18 cellular contexts compared by ENCODE assay signal in genomic region chr6:155310596-155310995, GRCh38. TPM values are rescaled to one million over a fixed set of nuclear protein-coding genes. Genes with fewer than 3 reads are reported as not detected.
DNase-seq lines count a peak whose midpoint lies in the region; FAIRE-seq and TF ChIP-seq lines count a peak whose summit lies in the region.
"Had no signal": no experiment of that assay in that cellular context is flagged by ENCODE, and none has a peak within 500 bp of the region (broad histone marks: within the 10 kb centered on the region; RNA-seq: fewer than 3 reads in every experiment).

No MANE protein-coding gene starts in this region.

- H3K27ac ChIP-seq in mammary epithelial cell (ENCODE audit: insufficient read depth, low read depth, low read length) (peak overlapping the region; percentile 63), keratinocyte (ENCODE audit: control insufficient read depth, insufficient read depth, low read length) (peak overlapping the region; percentile 77), Peyer's patch (no peak overlapping the region)
- H3K27ac ChIP-seq: left ventricle myocardium inferior had no signal

- H3K9ac ChIP-seq in mammary epithelial cell (ENCODE audit: insufficient read depth, low read length) (no peak overlapping the region), keratinocyte (ENCODE audit: control insufficient read depth, extremely low read depth, insufficient read depth, low read length) (peak overlapping the region; percentile 16)

- peak overlapping the region in 1 of 3 experiments; percentile 20 for H3K4me3 ChIP-seq in mammary epithelial cell (replicated peaks in 1 of 3; ENCODE audit: insufficient read depth in 1 of 3, low read depth in 2 of 3, low read length in 3 of 3)
- peak overlapping the region in 2 of 3 experiments; percentile 31 to 51 for H3K4me3 ChIP-seq in keratinocyte (ENCODE audit: control insufficient read depth in 2 of 3, extremely low read depth in 1 of 3, insufficient read depth in 2 of 3, low read depth in 1 of 3, low read length in 3 of 3)
- H3K4me3 ChIP-seq in Peyer's patch = no peak overlapping the region
- H3K4me3 ChIP-seq: left ventricle myocardium inferior had no signal

- BruUV-seq in mammary epithelial cell (replicated peaks; lab: Mats Ljungman, UMichigan) = no TSS peak

- H3K4me1 ChIP-seq in mammary epithelial cell (ENCODE audit: insufficient read depth, low read length) = peaks cover 13% of the 10 kb centered on the region
- peaks cover 28% of the 10 kb centered on the region for H3K4me1 ChIP-seq in keratinocyte (ENCODE audit: control insufficient read depth, extremely low read depth, insufficient read depth, low read length)
- H3K4me1 ChIP-seq in Peyer's patch = peaks cover 0 to 7% (median 0%) of the 10 kb centered on the region in 4 donors

- FAIRE-seq in keratinocyte (lab: Jason Lieb, UNC) = peak; percentile 34

- dilution Hi-C loops in mammary epithelial cell (cut with HindIII; ENCODE audit: low sequenced_read_pairs) (no loop called here), keratinocyte (cut with MboI; ENCODE audit: extremely low pct_ligation_motif_present, low sequenced_read_pairs) (no loop called here)

- DNase-seq in EL = peak; percentile 58
- peak; percentile 79 for DNase-seq in M059J (ENCODE audit: low read depth)
- peak; percentile 66 for DNase-seq in mammary epithelial cell
- no peak for DNase-seq in keratinocyte (ENCODE audit: low read depth, low spot score)
- DNase-seq in Peyer's patch = no peak
- no peak for DNase-seq in SIG-M5 treated with dmso at 0.1 percent for 504 hours (lab: John Stamatoyannopoulos, UW; ENCODE audit: unreplicated experiment)
- DNase-seq in activated CD4-positive, CD25-positive, alpha-beta regulatory T cell treated with anti-CD3 and anti-CD28 coated beads, Interleukin-2, amount 50 U/mL, for 72 hours = no peak
- DNase-seq: activated CD8-positive, alpha-beta memory T cell treated with anti-CD3 and anti-CD28 coated beads for 24 hours; activated naive CD4-positive, alpha-beta T cell treated with Interleukin-2 at 50 U/mL for 16 hours; KG1; left ventricle myocardium inferior; NCI-H1436 treated with DMSO at 0.1 percent for 48 hours; NCI-H226; SHP77 treated with DMSO at 0.1 percent for 48 hours had no signal

- CTCF ChIA-PET in mammary epithelial cell (lab: Charles Lee; ENCODE audit: low non-redundant PET) = no interaction called here

- no peak for TF ChIP-seq POLR2A in Peyer's patch (IDR thresholded peaks at IDR 0.05)

- WGBS in mammary epithelial cell (ENCODE audit: low coverage, missing lambda C conversion rate) = 8% methylated on average over 2 of the region's 2 CpGs

- no peaks in the 10 kb centered on the region for H3K9me3 ChIP-seq in mammary epithelial cell (replicated peaks; ENCODE audit: insufficient read depth, low read length)
- peaks cover 3% of the 10 kb centered on the region for H3K9me3 ChIP-seq in keratinocyte (ENCODE audit: control insufficient read depth, low read depth, low read length)
- no peaks in the 10 kb centered on the region for H3K9me3 ChIP-seq in Peyer's patch
- H3K9me3 ChIP-seq: left ventricle myocardium inferior had no signal

- H3K4me2 ChIP-seq in mammary epithelial cell (ENCODE audit: insufficient read depth, low read depth, low read length) = peak overlapping the region; percentile 68
- peak overlapping the region; percentile 29 for H3K4me2 ChIP-seq in keratinocyte (ENCODE audit: control insufficient read depth, extremely low read depth, insufficient read depth, low read depth, low read length)

- H3K27me3 ChIP-seq in mammary epithelial cell (ENCODE audit: insufficient read depth, low read length) = no peaks in the 10 kb centered on the region
- no peaks in the 10 kb centered on the region for H3K27me3 ChIP-seq in keratinocyte (ENCODE audit: control insufficient read depth, extremely low read depth, insufficient read depth, low read length)
- H3K27me3 ChIP-seq in Peyer's patch = no peaks in the 10 kb centered on the region

- H3K9me1 ChIP-seq in keratinocyte (ENCODE audit: control insufficient read depth, extremely low read depth, insufficient read depth, low read length) = peaks cover 3% of the 10 kb centered on the region

- H3K36me3 ChIP-seq in mammary epithelial cell (ENCODE audit: insufficient read depth, low read length) = peaks cover 23% of the 10 kb centered on the region
- H3K36me3 ChIP-seq in keratinocyte (ENCODE audit: control insufficient read depth in 2 of 2, extremely low read depth in 1 of 2, insufficient read depth in 2 of 2, low read length in 2 of 2) = peaks cover 10 to 21% of the 10 kb centered on the region in 2 experiments
- peaks cover 0 to 6% (median 0%) of the 10 kb centered on the region in 3 donors for H3K36me3 ChIP-seq in Peyer's patch

- H3K79me2 ChIP-seq in mammary epithelial cell (ENCODE audit: insufficient read depth, low read length) = peaks cover 66% of the 10 kb centered on the region
- H3K79me2 ChIP-seq in keratinocyte (ENCODE audit: control insufficient read depth, insufficient read depth, low read length) = peaks cover 63% of the 10 kb centered on the region

- intact Hi-C loops in mammary epithelial cell (cut with micrococcal nuclease) = loop anchor here (10.0 kb wide), 1 partner anchor 1724 kb away; no protein-coding TSS in a partner anchor

- no peak for TF ChIP-seq CTCF in mammary epithelial cell (conservative IDR thresholded peaks at IDR 0.05 in 1 of 2, IDR thresholded peaks at IDR 0.05 in 1 of 2; ENCODE audit: extremely low read depth in 1 of 2, insufficient read depth in 1 of 2, low read depth in 1 of 2, low read length in 2 of 2)
- no peak for TF ChIP-seq CTCF in keratinocyte (optimal IDR thresholded peaks at IDR 0.05 in 1 of 3, IDR thresholded peaks at IDR 0.05 in 1 of 3, conservative IDR thresholded peaks at IDR 0.05 in 1 of 3; ENCODE audit: extremely low read depth in 1 of 3, insufficient read depth in 2 of 3, low read length in 3 of 3)
- no peak for TF ChIP-seq CTCF in Peyer's patch (IDR thresholded peaks at IDR 0.05)

- in situ Hi-C loops in mammary epithelial cell (cut with MboI; ENCODE audit: low sequenced_read_pairs in 2 of 2) = no loop called here

- H4K20me1 ChIP-seq in mammary epithelial cell (ENCODE audit: insufficient read depth, low read length) (no peaks in the 10 kb centered on the region), keratinocyte (ENCODE audit: control insufficient read depth, extremely low read depth, insufficient read depth, low read length) (no peaks in the 10 kb centered on the region)

- no peak overlapping the region for H2AFZ ChIP-seq in mammary epithelial cell (ENCODE audit: low read depth, low read length)
- H2AFZ ChIP-seq in keratinocyte (ENCODE audit: control insufficient read depth, low read length) = no peak overlapping the region

RNA-seq across cellular contexts. Expression of gene TFB1M, which starts 3.7 kb away (rescaled TPM):
- 18.5 and 25.1 TPM in 2 replicates for total RNA-seq in M059J (2014; rRNA removed; shearing (Covaris generic))
- total RNA-seq in mammary epithelial cell (10 to 100 TPM; 17.0 to 42.7 TPM), Peyer's patch (10 to 100 TPM; 11.4 to 26.4 (median 13.3) TPM)
- polyA plus RNA-seq in mammary epithelial cell (32.0 TPM), keratinocyte (20.1 to 38.6 TPM (median 32.8 TPM) in 3 replicates)
- polyA minus RNA-seq in mammary epithelial cell (30.9 TPM), keratinocyte (7.5 to 36.4 TPM (median 11.8 TPM) in 3 replicates)
- polyA plus RNA-seq in keratinocyte (2011; ENCODE audit: low read depth) = 17.1 TPM
- 18.6 and 23.6 TPM in 2 replicates for polyA plus RNA-seq in keratinocyte (2011; cell fraction: cytosol; rRNA removed)
- polyA plus RNA-seq in keratinocyte (2011; cell fraction: nucleus; rRNA removed) = 36.0 and 41.7 TPM in 2 replicates
- 11.7 and 24.3 TPM in 2 replicates for polyA plus RNA-seq in keratinocyte (2012; ENCODE audit: low replicate concordance)
- 16.3 TPM for polyA minus RNA-seq in keratinocyte (2011; cell fraction: cytosol; rRNA and poly(A)+ RNA removed)
- polyA minus RNA-seq in keratinocyte (2011; cell fraction: nucleus; rRNA and poly(A)+ RNA removed) = 28.6 and 44.6 TPM in 2 replicates

RNA-seq across cellular contexts. Expression of gene CLDN20, which starts 46.8 kb away (rescaled TPM):
- not detected in 2 replicates for total RNA-seq in M059J (2014; rRNA removed; shearing (Covaris generic))
- total RNA-seq in mammary epithelial cell (under 1 TPM in 1 of 2 donors, not detected in 1; 0.26 TPM), Peyer's patch (under 1 TPM in 1 of 4 donors, not detected in 3; 0.88 TPM)
- polyA plus RNA-seq in mammary epithelial cell (not detected), keratinocyte (0.09 to 0.39 TPM in 2 of 3 replicates, not detected in the other)
- polyA minus RNA-seq in mammary epithelial cell (not detected), keratinocyte (not detected in 3 replicates)
- not detected for polyA plus RNA-seq in keratinocyte (2011; ENCODE audit: low read depth)
- polyA plus RNA-seq in keratinocyte (2011; cell fraction: cytosol; rRNA removed) = 0.06 TPM in 1 of 2 replicates, not detected in the other
- 0.28 TPM in 1 of 2 replicates, not detected in the other for polyA plus RNA-seq in keratinocyte (2011; cell fraction: nucleus; rRNA removed)
- 0.45 and 0.57 TPM in 2 replicates for polyA plus RNA-seq in keratinocyte (2012; ENCODE audit: low replicate concordance)
- polyA minus RNA-seq in keratinocyte (2011; cell fraction: cytosol; rRNA and poly(A)+ RNA removed) = not detected
- not detected in 2 replicates for polyA minus RNA-seq in keratinocyte (2011; cell fraction: nucleus; rRNA and poly(A)+ RNA removed)
- total RNA-seq: cerebellum, left ventricle myocardium inferior, progenitor cell of endocrine pancreas had no signal
- polyA plus RNA-seq: CD14-positive monocyte, esophagus had no signal

Comparison
In these comparisons a context has a peak if more than half of its experiments do, and no peak if none do; other contexts are left out.
1. DNase-seq: peak in EL (single experiment), M059J (single experiment) and mammary epithelial cell (single experiment); none in keratinocyte (single experiment), Peyer's patch (0 of 3), SIG-M5 treated with dmso at 0.1 percent for 504 hours (single experiment) and activated CD4-positive, CD25-positive, alpha-beta regulatory T cell treated with anti-CD3 and anti-CD28 coated beads, Interleukin-2, amount 50 U/mL, for 72 hours (single experiment).
2. H3K27ac ChIP-seq: peak in mammary epithelial cell (single experiment) and keratinocyte (single experiment); none in Peyer's patch (0 of 4).
3. H3K4me3 ChIP-seq: peak in keratinocyte (2 of 3); none in Peyer's patch (0 of 4).